In the genomic region with DNA sequence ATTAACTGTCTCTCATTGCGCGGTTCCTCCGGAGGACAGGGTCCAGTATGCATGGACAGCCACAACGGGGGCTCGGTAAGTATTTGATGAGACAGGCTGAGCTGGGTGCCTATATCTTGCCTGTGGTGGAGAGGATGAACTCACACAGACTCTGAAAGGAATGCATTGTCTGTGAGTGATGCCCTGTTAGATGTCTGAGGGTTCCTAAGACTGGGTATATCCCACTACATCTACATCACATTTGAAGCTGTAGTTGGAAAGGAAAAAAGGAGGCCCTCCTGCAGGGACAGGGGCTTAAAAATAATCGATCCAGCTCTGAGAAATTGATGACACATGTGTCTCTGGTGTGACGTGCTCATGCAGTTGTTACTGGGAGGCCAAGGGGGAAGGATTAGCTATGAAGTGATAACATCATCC, we compare ENCODE assay signal across 3 cellular contexts.
A peak's percentile ranks its signal among the peaks of the same experiment; 100 is the strongest.
TF ChIP-seq lines count a peak whose summit lies in the region.

No MANE protein-coding gene starts in this region.

TF ChIP-seq in GM12878, 131 proteins besides CTCF, POLR2A, EP300 and RAD21:
- TF ChIP-seq MTA2 (IDR thresholded peaks at IDR 0.05; ENCODE audit: low read depth) (no peak), CREM (IDR thresholded peaks at IDR 0.05; ENCODE audit: low read depth) (peak; percentile 62), SMARCA5 (IDR thresholded peaks at IDR 0.05) (no peak), EED (IDR thresholded peaks at IDR 0.05; ENCODE audit: low read depth) (0 out of 2 replicates have a peak, but pooled peaks have one; percentile 9), ATF7 (IDR thresholded peaks at IDR 0.05; ENCODE audit: low read depth) (0 out of 2 replicates have a peak, but pooled peaks have one; percentile 21)
- TF ChIP-seq, protein P1, sequence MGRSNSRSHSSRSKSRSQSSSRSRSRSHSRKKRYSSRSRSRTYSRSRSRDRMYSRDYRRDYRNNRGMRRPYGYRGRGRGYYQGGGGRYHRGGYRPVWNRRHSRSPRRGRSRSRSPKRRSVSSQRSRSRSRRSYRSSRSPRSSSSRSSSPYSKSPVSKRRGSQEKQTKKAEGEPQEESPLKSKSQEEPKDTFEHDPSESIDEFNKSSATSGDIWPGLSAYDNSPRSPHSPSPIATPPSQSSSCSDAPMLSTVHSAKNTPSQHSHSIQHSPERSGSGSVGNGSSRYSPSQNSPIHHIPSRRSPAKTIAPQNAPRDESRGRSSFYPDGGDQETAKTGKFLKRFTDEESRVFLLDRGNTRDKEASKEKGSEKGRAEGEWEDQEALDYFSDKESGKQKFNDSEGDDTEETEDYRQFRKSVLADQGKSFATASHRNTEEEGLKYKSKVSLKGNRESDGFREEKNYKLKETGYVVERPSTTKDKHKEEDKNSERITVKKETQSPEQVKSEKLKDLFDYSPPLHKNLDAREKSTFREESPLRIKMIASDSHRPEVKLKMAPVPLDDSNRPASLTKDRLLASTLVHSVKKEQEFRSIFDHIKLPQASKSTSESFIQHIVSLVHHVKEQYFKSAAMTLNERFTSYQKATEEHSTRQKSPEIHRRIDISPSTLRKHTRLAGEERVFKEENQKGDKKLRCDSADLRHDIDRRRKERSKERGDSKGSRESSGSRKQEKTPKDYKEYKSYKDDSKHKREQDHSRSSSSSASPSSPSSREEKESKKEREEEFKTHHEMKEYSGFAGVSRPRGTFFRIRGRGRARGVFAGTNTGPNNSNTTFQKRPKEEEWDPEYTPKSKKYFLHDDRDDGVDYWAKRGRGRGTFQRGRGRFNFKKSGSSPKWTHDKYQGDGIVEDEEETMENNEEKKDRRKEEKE (IDR thresholded peaks at IDR 0.05), result no peak
TF ChIP-seq in GM12878: peak in this region for 3.

TF ChIP-seq in neural cell, 6 proteins besides CTCF, POLR2A, EP300 and RAD21:
- TF ChIP-seq, protein P2, sequence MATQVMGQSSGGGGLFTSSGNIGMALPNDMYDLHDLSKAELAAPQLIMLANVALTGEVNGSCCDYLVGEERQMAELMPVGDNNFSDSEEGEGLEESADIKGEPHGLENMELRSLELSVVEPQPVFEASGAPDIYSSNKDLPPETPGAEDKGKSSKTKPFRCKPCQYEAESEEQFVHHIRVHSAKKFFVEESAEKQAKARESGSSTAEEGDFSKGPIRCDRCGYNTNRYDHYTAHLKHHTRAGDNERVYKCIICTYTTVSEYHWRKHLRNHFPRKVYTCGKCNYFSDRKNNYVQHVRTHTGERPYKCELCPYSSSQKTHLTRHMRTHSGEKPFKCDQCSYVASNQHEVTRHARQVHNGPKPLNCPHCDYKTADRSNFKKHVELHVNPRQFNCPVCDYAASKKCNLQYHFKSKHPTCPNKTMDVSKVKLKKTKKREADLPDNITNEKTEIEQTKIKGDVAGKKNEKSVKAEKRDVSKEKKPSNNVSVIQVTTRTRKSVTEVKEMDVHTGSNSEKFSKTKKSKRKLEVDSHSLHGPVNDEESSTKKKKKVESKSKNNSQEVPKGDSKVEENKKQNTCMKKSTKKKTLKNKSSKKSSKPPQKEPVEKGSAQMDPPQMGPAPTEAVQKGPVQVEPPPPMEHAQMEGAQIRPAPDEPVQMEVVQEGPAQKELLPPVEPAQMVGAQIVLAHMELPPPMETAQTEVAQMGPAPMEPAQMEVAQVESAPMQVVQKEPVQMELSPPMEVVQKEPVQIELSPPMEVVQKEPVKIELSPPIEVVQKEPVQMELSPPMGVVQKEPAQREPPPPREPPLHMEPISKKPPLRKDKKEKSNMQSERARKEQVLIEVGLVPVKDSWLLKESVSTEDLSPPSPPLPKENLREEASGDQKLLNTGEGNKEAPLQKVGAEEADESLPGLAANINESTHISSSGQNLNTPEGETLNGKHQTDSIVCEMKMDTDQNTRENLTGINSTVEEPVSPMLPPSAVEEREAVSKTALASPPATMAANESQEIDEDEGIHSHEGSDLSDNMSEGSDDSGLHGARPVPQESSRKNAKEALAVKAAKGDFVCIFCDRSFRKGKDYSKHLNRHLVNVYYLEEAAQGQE (IDR thresholded peaks at IDR 0.05; ENCODE audit: borderline replicate concordance), result no peak
- no peak for TF ChIP-seq EZH2 (IDR thresholded peaks at IDR 0.05; ENCODE audit: borderline replicate concordance, insufficient read depth, low read length, poor library complexity, severe bottlenecking)
- no peak for TF ChIP-seq MXI1 (conservative IDR thresholded peaks at IDR 0.05; ENCODE audit: poor library complexity, severe bottlenecking)
- TF ChIP-seq POLR2AphosphoS5 (IDR thresholded peaks at IDR 0.05), result no peak
- no peak for TF ChIP-seq SMC3 (conservative IDR thresholded peaks at IDR 0.05; ENCODE audit: poor library complexity)
- TF ChIP-seq TAF1 (IDR thresholded peaks at IDR 0.05; ENCODE audit: low read depth), result no peak

TF ChIP-seq in HEK293T, 16 proteins besides CTCF, POLR2A, EP300 and RAD21:
- TF ChIP-seq, protein P3, sequence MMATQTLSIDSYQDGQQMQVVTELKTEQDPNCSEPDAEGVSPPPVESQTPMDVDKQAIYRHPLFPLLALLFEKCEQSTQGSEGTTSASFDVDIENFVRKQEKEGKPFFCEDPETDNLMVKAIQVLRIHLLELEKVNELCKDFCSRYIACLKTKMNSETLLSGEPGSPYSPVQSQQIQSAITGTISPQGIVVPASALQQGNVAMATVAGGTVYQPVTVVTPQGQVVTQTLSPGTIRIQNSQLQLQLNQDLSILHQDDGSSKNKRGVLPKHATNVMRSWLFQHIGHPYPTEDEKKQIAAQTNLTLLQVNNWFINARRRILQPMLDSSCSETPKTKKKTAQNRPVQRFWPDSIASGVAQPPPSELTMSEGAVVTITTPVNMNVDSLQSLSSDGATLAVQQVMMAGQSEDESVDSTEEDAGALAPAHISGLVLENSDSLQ (IDR thresholded peaks at IDR 0.05), result no peak
- no peak for TF ChIP-seq TARDBP (IDR thresholded peaks at IDR 0.05)
- TF ChIP-seq ZNF384 (IDR thresholded peaks at IDR 0.05), result no peak
- no peak for TF ChIP-seq ELF4 (IDR thresholded peaks at IDR 0.05)
- no peak for TF ChIP-seq LEF1 (IDR thresholded peaks at IDR 0.05; ENCODE audit: borderline replicate concordance)
- no peak for TF ChIP-seq FOXA1 (IDR thresholded peaks at IDR 0.05)
- TF ChIP-seq BHLHE40 (IDR thresholded peaks at IDR 0.05; ENCODE audit: borderline replicate concordance), result no peak
- no peak for TF ChIP-seq CTBP1 (IDR thresholded peaks at IDR 0.05; ENCODE audit: borderline replicate concordance)
- no peak for TF ChIP-seq FOXM1 (IDR thresholded peaks at IDR 0.05; ENCODE audit: borderline replicate concordance)
- TF ChIP-seq HDGF (IDR thresholded peaks at IDR 0.05; ENCODE audit: borderline replicate concordance), result no peak
- no peak for TF ChIP-seq SUZ12 (IDR thresholded peaks at IDR 0.05)
- no peak for TF ChIP-seq ARNT (IDR thresholded peaks at IDR 0.05)
- TF ChIP-seq L3MBTL2 (conservative IDR thresholded peaks at IDR 0.05), result no peak
- TF ChIP-seq FOXK2 (IDR thresholded peaks at IDR 0.05), result no peak
- TF ChIP-seq SP1 (IDR thresholded peaks at IDR 0.05), result no peak
